In the genomic region with DNA sequence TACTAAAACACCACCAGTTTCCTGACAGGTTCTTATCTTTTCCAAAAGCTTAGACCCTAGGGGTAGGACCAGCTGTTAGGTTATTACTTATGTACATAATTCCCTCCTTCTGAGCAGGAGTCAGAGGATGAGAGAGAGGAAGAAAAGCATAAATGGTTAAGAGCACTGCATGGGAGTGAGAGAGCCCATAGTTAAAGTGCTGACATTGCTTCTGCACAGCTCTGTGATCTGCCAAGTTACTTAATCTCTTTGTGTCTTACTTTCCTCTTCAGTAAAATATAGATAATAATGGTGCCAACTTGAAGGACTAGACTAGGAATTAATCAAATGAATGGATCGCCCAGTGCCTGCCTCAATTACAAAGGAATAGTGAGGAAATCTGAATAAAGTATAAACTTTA, we compare ENCODE assay signal across 18 cellular contexts.
"Had no signal": no experiment of that assay in that cellular context is flagged by ENCODE, and none has a peak within 500 bp of the region (broad histone marks: within the 10 kb centered on the region; RNA-seq: fewer than 3 reads in every experiment).

No MANE protein-coding gene starts in this region.

- DNase-seq: KBM-7, MV-4-11, NCI-H1048, NCI-H1105, NCI-H1417, NCI-H1436 treated with DMSO at 0.1 percent for 48 hours, NCI-H1694, NCI-H187 treated with DMSO at 0.1 percent for 48 hours, NCI-H2029 treated with DMSO at 0.1 percent for 48 hours, NCI-H2171 treated with DMSO at 0.1 percent for 48 hours, NCI-H345, NCI-H446 treated with DMSO at 0.1 percent for 48 hours, NCI-H510A treated with DMSO at 0.1 percent for 48 hours, RPMI8226, SHP77 treated with DMSO at 0.1 percent for 48 hours, SJCRH30, T-helper 1 cell had no signal

- H3K4me3 ChIP-seq: SJCRH30 had no signal

- H3K4me1 ChIP-seq: SJCRH30 had no signal

- H3K27ac ChIP-seq: SJCRH30 had no signal

- ATAC-seq: SK-N-SH treated with all-trans-retinoic acid at 6 μM for 48 hours had no signal

- H3K36me3 ChIP-seq: SJCRH30 had no signal
